In genomic region chr17:7684856-7685532, GRCh38 we compare ENCODE assay signal across 9 cellular contexts. TPM values are rescaled to one million over a fixed set of nuclear protein-coding genes. Genes with fewer than 3 reads are reported as not detected.
DNase-seq lines count a peak whose midpoint lies in the region; ATAC-seq and TF ChIP-seq lines count a peak whose summit lies in the region.
"Had no signal": no experiment of that assay in that cellular context is flagged by ENCODE, and none has a peak within 500 bp of the region (broad histone marks: within the 10 kb centered on the region; RNA-seq: fewer than 3 reads in every experiment).

No MANE protein-coding gene starts in this region.

- peaks cover 22% of the 10 kb centered on the region for H3K4me1 Mint-ChIP-seq in progenitor cell of endocrine pancreas (ENCODE audit: low read depth)

- H3K4me1 ChIP-seq in DOHH2 (ENCODE audit: control insufficient read depth, low read length), result peaks cover 23% of the 10 kb centered on the region
- peaks cover 7% of the 10 kb centered on the region for H3K4me1 ChIP-seq in RWPE2 (ENCODE audit: insufficient read depth, poor library complexity, severe bottlenecking)
- H3K4me1 ChIP-seq in esophagus (ENCODE audit: control insufficient read depth in 2 of 2, insufficient read depth in 2 of 2, low read length in 1 of 2), result peaks cover 0 to 6% of the 10 kb centered on the region in 2 donors

- TF ChIP-seq CTCF in DOHH2 (IDR thresholded peaks at IDR 0.05; ENCODE audit: low read depth, low read length, poor library complexity, severe bottlenecking), result no peak
- no peak for TF ChIP-seq CTCF in RWPE2 (IDR thresholded peaks at IDR 0.05; ENCODE audit: poor library complexity, severe bottlenecking)
- no peak for TF ChIP-seq CTCF in progenitor cell of endocrine pancreas (IDR thresholded peaks at IDR 0.05; ENCODE audit: unreplicated experiment)

- H3K36me3 ChIP-seq in DOHH2 (ENCODE audit: control insufficient read depth, low read length) (peaks cover 49% of the 10 kb centered on the region), RWPE2 (ENCODE audit: low read depth) (peaks cover 34% of the 10 kb centered on the region), esophagus (ENCODE audit: control insufficient read depth in 2 of 2, insufficient read depth in 2 of 2, low read length in 1 of 2) (no peaks in the 10 kb centered on the region)

- WGBS in esophagus, 2 donors, result 36 to 39% methylated on average over 15 of the region's 15 CpGs

- peak overlapping the region; percentile 98 for H3K4me3 Mint-ChIP-seq in progenitor cell of endocrine pancreas (ENCODE audit: low read depth)

- H3K9me3 Mint-ChIP-seq in progenitor cell of endocrine pancreas (ENCODE audit: low read depth), result no peaks in the 10 kb centered on the region

- peaks cover 15% of the 10 kb centered on the region for H3F3A ChIP-seq in DOHH2 (ENCODE audit: control insufficient read depth, insufficient read depth)

- ATAC-seq in RWPE2 (ENCODE audit: low read depth) (no peak), HG03039 (IDR thresholded peaks at IDR 0.05; ENCODE audit: unreplicated experiment) (no peak)

- H3K27me3 ChIP-seq in DOHH2 (ENCODE audit: control insufficient read depth, low read length), result no peaks in the 10 kb centered on the region
- no peaks in the 10 kb centered on the region for H3K27me3 ChIP-seq in RWPE2 (ENCODE audit: insufficient read depth, poor library complexity, severe bottlenecking)
- no peaks in the 10 kb centered on the region for H3K27me3 ChIP-seq in esophagus (ENCODE audit: control insufficient read depth in 1 of 2, insufficient read depth in 2 of 2, low read length in 2 of 2)

- H3K36me3 Mint-ChIP-seq in progenitor cell of endocrine pancreas (ENCODE audit: insufficient read depth), result peaks cover 2% of the 10 kb centered on the region

- H3K4me3 ChIP-seq in DOHH2 (ENCODE audit: low read length) (peak overlapping the region; percentile 96), RWPE2 (ENCODE audit: severe bottlenecking) (peak overlapping the region; percentile 67), esophagus (ENCODE audit: low read depth in 1 of 2, low read length in 2 of 2) (peak overlapping the region; percentile 71 to 98)

- no peaks in the 10 kb centered on the region for H3K27me3 Mint-ChIP-seq in progenitor cell of endocrine pancreas

- peaks cover 30% of the 10 kb centered on the region for H4K20me1 ChIP-seq in DOHH2 (ENCODE audit: control insufficient read depth, insufficient read depth, low read depth, low read length)

- H3K4me2 ChIP-seq in DOHH2 (ENCODE audit: low read length), result peak overlapping the region; percentile 82

- H3K9me2 ChIP-seq in DOHH2 (replicated peaks; ENCODE audit: control insufficient read depth, low read length), result no peaks in the 10 kb centered on the region

- no peak overlapping the region for H3K27ac ChIP-seq in DOHH2 (ENCODE audit: low read depth, low read length)
- H3K27ac ChIP-seq in RWPE2 (ENCODE audit: poor library complexity, severe bottlenecking), result peak overlapping the region; percentile 91
- peak overlapping the region; percentile 98 to 100 for H3K27ac ChIP-seq in esophagus (ENCODE audit: low read depth in 2 of 2, low read length in 1 of 2)

- peak overlapping the region; percentile 100 for H3K27ac Mint-ChIP-seq in progenitor cell of endocrine pancreas

- DNase-seq in RWPE2 (ENCODE audit: low spot score) (no peak), progenitor cell of endocrine pancreas (ENCODE audit: low spot score, unreplicated experiment) (no peak), activated gamma-delta T cell treated with Interleukin-2 at 50 U/mL for 16 hours (no peak), epidermal melanocyte (ENCODE audit: insufficient read length, low spot score) (no peak), NOMO-1 (lab: John Stamatoyannopoulos, UW; ENCODE audit: unreplicated experiment in 2 of 2) (no peak)

- H3K9me3 ChIP-seq in DOHH2 (ENCODE audit: control insufficient read depth, insufficient read depth, low read length) (no peaks in the 10 kb centered on the region), RWPE2 (ENCODE audit: severe bottlenecking) (no peaks in the 10 kb centered on the region), esophagus (ENCODE audit: control insufficient read depth in 2 of 2, insufficient read depth in 1 of 2, low read depth in 1 of 2, low read length in 1 of 2) (no peaks in the 10 kb centered on the region)

- peaks cover 94% of the 10 kb centered on the region for H3K79me2 ChIP-seq in DOHH2 (ENCODE audit: control insufficient read depth, low read length)

RNA-seq across cellular contexts. Expression of gene TP53, which starts 2.3 kb away (rescaled TPM):
- 10 to 100 TPM; 20.5 to 22.3 TPM for polyA plus RNA-seq in esophagus
- 106 and 121 TPM in 2 replicates for total RNA-seq in progenitor cell of endocrine pancreas

RNA-seq across cellular contexts. Expression of gene WRAP53, which starts 3.3 kb away (rescaled TPM):
- polyA plus RNA-seq in esophagus, result 10 to 100 TPM in 1 of 2 donors, 1 to 10 TPM in 1; 5.5 to 13.3 TPM
- 26.4 and 28.0 TPM in 2 replicates for total RNA-seq in progenitor cell of endocrine pancreas

RNA-seq across cellular contexts. Expression of gene EFNB3, which starts 20.0 kb away (rescaled TPM):
- polyA plus RNA-seq in esophagus, result 1 to 10 TPM in 1 of 2 donors, under 1 TPM in 1; 0.67 to 1.3 TPM
- total RNA-seq in progenitor cell of endocrine pancreas, result 32.3 and 34.5 TPM in 2 replicates

RNA-seq across cellular contexts. Expression of gene DNAH2, which starts 32.5 kb away (rescaled TPM):
- polyA plus RNA-seq in esophagus, result under 1 TPM; 0.06 to 0.10 TPM
- total RNA-seq in progenitor cell of endocrine pancreas, result 0.22 and 0.29 TPM in 2 replicates
- total RNA-seq: dermis blood vessel endothelial cell had no signal

RNA-seq across cellular contexts. Expression of gene ATP1B2, which starts 34.3 kb away (rescaled TPM):
- polyA plus RNA-seq in esophagus, result under 1 TPM; 0.24 to 0.51 TPM
- total RNA-seq in progenitor cell of endocrine pancreas, result 1.5 and 2.1 TPM in 2 replicates
- total RNA-seq: dermis blood vessel endothelial cell had no signal
